ENCODE assay signal across 16 cellular contexts in genomic region chr3:150180349-150180748, GRCh38.
DNase-seq lines count a peak whose midpoint lies in the region; ATAC-seq, FAIRE-seq and TF ChIP-seq lines count a peak whose summit lies in the region.
"Had no signal": no experiment of that assay in that cellular context is flagged by ENCODE, and none has a peak within 500 bp of the region (broad histone marks: within the 10 kb centered on the region; RNA-seq: fewer than 3 reads in every experiment).

No MANE protein-coding gene starts in this region.

- H3K9me3 ChIP-seq in body of pancreas (no peaks in the 10 kb centered on the region), tibial artery (no peaks in the 10 kb centered on the region)
- H3K9me3 ChIP-seq: breast epithelium had no signal

- no peak overlapping the region for H3K4me3 Mint-ChIP-seq in activated CD4-positive, alpha-beta memory T cell treated with anti-CD3 and anti-CD28 coated beads for 36 hours
- H3K4me3 Mint-ChIP-seq: B cell; nephron progenitor cell; stimulated activated effector memory CD8-positive, alpha-beta T cell treated with anti-CD3 and anti-CD28 coated beads, Interleukin-12 subunit alpha, Interleukin-12 subunit beta, amount 100 ng/mL, for 72 hours had no signal

- H3K4me1 ChIP-seq in body of pancreas = peaks cover 34% of the 10 kb centered on the region
- H3K4me1 ChIP-seq in tibial artery = peaks cover 0 to 13% (median 3%) of the 10 kb centered on the region in 4 donors
- H3K4me1 ChIP-seq: breast epithelium had no signal

- WGBS in body of pancreas, 2 donors = 29 to 32% methylated on average over 1 of the region's 1 CpG

- CTCF ChIA-PET in AG04449 (lab: Yijun Ruan, JAX) = interaction anchor here (1.1 to 5.6 kb wide), 3 partner anchors 14 to 213 kb away, joined by 3 to 48 read pairs (median 4); no protein-coding TSS in a partner anchor
- CTCF ChIA-PET in activated CD4-positive, alpha-beta memory T cell treated with anti-CD3 and anti-CD28 coated beads for 36 hours (lab: Charles Lee) = interaction anchor here (1.2 kb wide), 1 partner anchor 212 kb away, joined by 3 read pairs; no protein-coding TSS in a partner anchor

- intact Hi-C loops in body of pancreas (cut with DNase I) = loop anchor here (5.0 kb wide), 1 partner anchor 208 kb away; the partner anchor contains the start of gene PFN2
- intact Hi-C loops in tibial artery (cut with DNase I; ENCODE audit: low total_unique reads) = no loop called here
- intact Hi-C loops in activated CD4-positive, alpha-beta memory T cell treated with anti-CD3 and anti-CD28 coated beads for 36 hours (cut with micrococcal nuclease) = no loop called here

- peak; percentile 51 for DNase-seq in AG04449 (ENCODE audit: low read depth, low spot score)
- peak; percentile 26 for DNase-seq in HTR-8/SVneo (ENCODE audit: insufficient read length, low spot score)
- peak in 3 of 4 donors; percentile 37 to 75 (median 60) for DNase-seq in body of pancreas
- DNase-seq in kidney glomerular epithelial cell (lab: John Stamatoyannopoulos, UW) = peak; percentile 49
- DNase-seq in stimulated activated CD8-positive, alpha-beta memory T cell treated with anti-CD3 and anti-CD28 coated beads, Interleukin-4, amount 100 ng/mL, for 48 hours = no peak
- DNase-seq in tibial artery = no peak
- DNase-seq in stimulated activated CD4-positive, alpha-beta T cell treated with anti-CD3 and anti-CD28 coated beads, Interleukin-4, amount 100 ng/mL, for 1 hour = no peak
- DNase-seq in activated CD4-positive, alpha-beta memory T cell treated with anti-CD3 and anti-CD28 coated beads for 36 hours = no peak
- DNase-seq: islet precursor cell, NCI-H526 treated with DMSO at 0.1 percent for 48 hours, nephron progenitor cell, SIG-M5 had no signal

- POLR2A ChIA-PET in AG04449 (lab: Yijun Ruan, JAX) = no interaction called here
- POLR2A ChIA-PET in activated CD4-positive, alpha-beta memory T cell treated with anti-CD3 and anti-CD28 coated beads for 36 hours (lab: Charles Lee) = no interaction called here

- TF ChIP-seq CTCF in AG04449 (IDR thresholded peaks at IDR 0.05; ENCODE audit: insufficient read depth, low read length, missing control alignments) (no peak), body of pancreas (IDR thresholded peaks at IDR 0.05) (no peak), tibial artery (IDR thresholded peaks at IDR 0.05) (no peak)

- H3K27ac ChIP-seq in body of pancreas (peak overlapping the region in 2 of 4 donors; percentile 35 to 59), tibial artery (no peak overlapping the region)
- H3K27ac ChIP-seq: breast epithelium had no signal

- ATAC-seq in body of pancreas = peak; percentile 79
- ATAC-seq: stimulated activated effector memory CD8-positive, alpha-beta T cell treated with anti-CD3 and anti-CD28 coated beads, Interleukin-12 subunit alpha, Interleukin-12 subunit beta, amount 100 ng/mL, for 72 hours had no signal

- FAIRE-seq in HTR-8/SVneo (lab: Jason Lieb, UNC) = no peak
- FAIRE-seq: G401.6 had no signal

- TF ChIP-seq POLR2A in body of pancreas (IDR thresholded peaks at IDR 0.05) = no peak

- H3K36me3 ChIP-seq in body of pancreas (replicated peaks in 1 of 2; ENCODE audit: insufficient read depth in 1 of 2, low read depth in 2 of 2) (no peaks in the 10 kb centered on the region), tibial artery (no peaks in the 10 kb centered on the region)
- H3K36me3 ChIP-seq: breast epithelium had no signal

- H3K36me3 Mint-ChIP-seq in activated CD4-positive, alpha-beta memory T cell treated with anti-CD3 and anti-CD28 coated beads for 36 hours = no peaks in the 10 kb centered on the region
- H3K36me3 Mint-ChIP-seq: stimulated activated effector memory CD8-positive, alpha-beta T cell treated with anti-CD3 and anti-CD28 coated beads, Interleukin-12 subunit alpha, Interleukin-12 subunit beta, amount 100 ng/mL, for 72 hours had no signal

- H3K27me3 Mint-ChIP-seq in activated CD4-positive, alpha-beta memory T cell treated with anti-CD3 and anti-CD28 coated beads for 36 hours = peaks cover 1% of the 10 kb centered on the region

- no peaks in the 10 kb centered on the region for H3K27me3 ChIP-seq in body of pancreas
- no peaks in the 10 kb centered on the region for H3K27me3 ChIP-seq in tibial artery
- H3K27me3 ChIP-seq: breast epithelium had no signal

- H3K4me3 ChIP-seq in AG04449 (ENCODE audit: low read depth, low read length) (no peak overlapping the region), body of pancreas (no peak overlapping the region), tibial artery (no peak overlapping the region)
- H3K4me3 ChIP-seq: breast epithelium had no signal

- no peak overlapping the region for H3K27ac Mint-ChIP-seq in activated CD4-positive, alpha-beta memory T cell treated with anti-CD3 and anti-CD28 coated beads for 36 hours
- H3K27ac Mint-ChIP-seq: B cell; nephron progenitor cell; stimulated activated effector memory CD8-positive, alpha-beta T cell treated with anti-CD3 and anti-CD28 coated beads, Interleukin-12 subunit alpha, Interleukin-12 subunit beta, amount 100 ng/mL, for 72 hours had no signal

- no peaks in the 10 kb centered on the region for H3K9me3 Mint-ChIP-seq in activated CD4-positive, alpha-beta memory T cell treated with anti-CD3 and anti-CD28 coated beads for 36 hours
- H3K9me3 Mint-ChIP-seq: stimulated activated effector memory CD8-positive, alpha-beta T cell treated with anti-CD3 and anti-CD28 coated beads, Interleukin-12 subunit alpha, Interleukin-12 subunit beta, amount 100 ng/mL, for 72 hours had no signal

- no peaks in the 10 kb centered on the region for H3K4me1 Mint-ChIP-seq in activated CD4-positive, alpha-beta memory T cell treated with anti-CD3 and anti-CD28 coated beads for 36 hours (ENCODE audit: low read depth)
- H3K4me1 Mint-ChIP-seq: B cell; nephron progenitor cell; stimulated activated effector memory CD8-positive, alpha-beta T cell treated with anti-CD3 and anti-CD28 coated beads, Interleukin-12 subunit alpha, Interleukin-12 subunit beta, amount 100 ng/mL, for 72 hours had no signal

Comparison
In these comparisons a context has a peak if more than half of its experiments do, and no peak if none do; other contexts are left out.
1. DNase-seq: peak in AG04449 (single experiment), HTR-8/SVneo (single experiment), body of pancreas (3 of 4) and kidney glomerular epithelial cell (single experiment); none in stimulated activated CD8-positive, alpha-beta memory T cell treated with anti-CD3 and anti-CD28 coated beads, Interleukin-4, amount 100 ng/mL, for 48 hours (single experiment), tibial artery (0 of 2), stimulated activated CD4-positive, alpha-beta T cell treated with anti-CD3 and anti-CD28 coated beads, Interleukin-4, amount 100 ng/mL, for 1 hour (single experiment) and activated CD4-positive, alpha-beta memory T cell treated with anti-CD3 and anti-CD28 coated beads for 36 hours (single experiment).